Comparison of ENCODE assay signal across 10 cellular contexts in genomic region chr7:4861673-4862072, GRCh38. TPM values are rescaled to one million over a fixed set of nuclear protein-coding genes. Genes with fewer than 3 reads are reported as not detected.
DNase-seq lines count a peak whose midpoint lies in the region; ATAC-seq and TF ChIP-seq lines count a peak whose summit lies in the region.
"Had no signal": no experiment of that assay in that cellular context is flagged by ENCODE, and none has a peak within 500 bp of the region (broad histone marks: within the 10 kb centered on the region; RNA-seq: fewer than 3 reads in every experiment).

PAPOLB (minus strand) TSS chr7:4862030; CDS start chr7:4861810, 220 bp downstream.

- H3K9me3 ChIP-seq in Peyer's patch (peaks cover 0 to 6% (median 0%) of the 10 kb centered on the region in 4 donors), prostate gland (no peaks in the 10 kb centered on the region)
- H3K9me3 ChIP-seq: adrenal gland had no signal

- CTCF ChIA-PET in AG04449 (lab: Yijun Ruan, JAX) = interaction anchor here (1.2 to 3.1 kb wide), 2 partner anchors 22 to 112 kb away, joined by 3 to 16 read pairs; partner anchors contain the start of gene RADIL

- TF ChIP-seq POLR2A in Peyer's patch (IDR thresholded peaks at IDR 0.05) (no peak), prostate gland (IDR thresholded peaks at IDR 0.05) (no peak)

- 10% methylated on average over 46 of the region's 46 CpGs for WGBS in prostate gland

- intact Hi-C loops in prostate gland (cut with DNase I) = no loop called here

- H3K27me3 ChIP-seq in Peyer's patch (no peaks in the 10 kb centered on the region), prostate gland (replicated peaks; ENCODE audit: insufficient read depth) (no peaks in the 10 kb centered on the region)

- POLR2A ChIA-PET in AG04449 (lab: Yijun Ruan, JAX) = no interaction called here

- H3K4me3 ChIP-seq in AG04449 (ENCODE audit: low read depth, low read length) = peak within 1 kb of the TSS; percentile 49
- peak within 1 kb of the TSS in 3 of 4 donors; percentile 10 to 41 (median 34) for H3K4me3 ChIP-seq in Peyer's patch
- H3K4me3 ChIP-seq in fibroblast of mammary gland (ENCODE audit: control insufficient read depth, low read depth, low read length) = peak within 1 kb of the TSS; percentile 27
- H3K4me3 ChIP-seq in prostate gland = peak within 1 kb of the TSS; percentile 12 to 27

- no peak for DNase-seq in AG04449 (ENCODE audit: low read depth, low spot score)
- DNase-seq in Peyer's patch = peak in 1 of 3 donors; percentile 46
- no peak for DNase-seq in fibroblast of mammary gland (ENCODE audit: low read depth)
- DNase-seq in prostate gland (ENCODE audit: low spot score) = no peak
- DNase-seq in glomerular visceral epithelial cell (ENCODE audit: extremely low spot score) = no peak
- no peak for DNase-seq in hypothalamus (lab: John Stamatoyannopoulos, UW)

- no peaks in the 10 kb centered on the region for H3K4me1 ChIP-seq in Peyer's patch
- no peaks in the 10 kb centered on the region for H3K4me1 ChIP-seq in prostate gland (replicated peaks)
- H3K4me1 ChIP-seq: adrenal gland had no signal

- TF ChIP-seq CTCF in AG04449 (IDR thresholded peaks at IDR 0.05; ENCODE audit: insufficient read depth, low read length, missing control alignments) (no peak), Peyer's patch (IDR thresholded peaks at IDR 0.05) (no peak), fibroblast of mammary gland (conservative IDR thresholded peaks at IDR 0.05; ENCODE audit: control insufficient read depth, insufficient read depth, low read depth, low read length) (no peak), prostate gland (IDR thresholded peaks at IDR 0.05) (no peak)

- ATAC-seq in HG03571 (IDR thresholded peaks at IDR 0.05; ENCODE audit: unreplicated experiment) = no peak
- ATAC-seq in GM18873 (IDR thresholded peaks at IDR 0.05; ENCODE audit: low FRiP score, unreplicated experiment) = no peak
- ATAC-seq: SK-N-SH treated with all-trans-retinoic acid at 6 μM for 48 hours had no signal

- H3K36me3 ChIP-seq in Peyer's patch (no peaks in the 10 kb centered on the region), prostate gland (no peaks in the 10 kb centered on the region)
- H3K36me3 ChIP-seq: adrenal gland had no signal

- H3K27ac ChIP-seq in Peyer's patch (peak within 1 kb of the TSS in 1 of 4 donors; percentile 18), prostate gland (no peak within 1 kb of the TSS)
- H3K27ac ChIP-seq: adrenal gland had no signal

RNA-seq across cellular contexts. Expression of gene PAPOLB, which starts in this region (rescaled TPM):
- total RNA-seq in Peyer's patch (not detected), prostate gland (1 to 10 TPM in 1 of 2 donors, not detected in 1; 4.7 TPM)
- total RNA-seq: adrenal gland had no signal
